In genomic region chr9:110543631-110544051, GRCh38 we compare ENCODE assay signal across 15 cellular contexts. TPM values are rescaled to one million over a fixed set of nuclear protein-coding genes. Genes with fewer than 3 reads are reported as not detected.
DNase-seq lines count a peak whose midpoint lies in the region; ATAC-seq and TF ChIP-seq lines count a peak whose summit lies in the region.
"Had no signal": no experiment of that assay in that cellular context is flagged by ENCODE, and none has a peak within 500 bp of the region (broad histone marks: within the 10 kb centered on the region; RNA-seq: fewer than 3 reads in every experiment).

No MANE protein-coding gene starts in this region.

- H3K27ac Mint-ChIP-seq in type B pancreatic cell = no peak overlapping the region
- H3K27ac Mint-ChIP-seq: activated naive CD4-positive, alpha-beta T cell treated with anti-CD3 and anti-CD28 coated beads, Interleukin-2, amount 50 U/mL, for 24 hours; memory B cell had no signal

- no peaks in the 10 kb centered on the region for H3K9me3 Mint-ChIP-seq in type B pancreatic cell
- H3K9me3 Mint-ChIP-seq: activated naive CD4-positive, alpha-beta T cell treated with anti-CD3 and anti-CD28 coated beads, Interleukin-2, amount 50 U/mL, for 24 hours; memory B cell had no signal

- H3K27me3 Mint-ChIP-seq in type B pancreatic cell = peaks cover 3% of the 10 kb centered on the region
- H3K27me3 Mint-ChIP-seq: activated naive CD4-positive, alpha-beta T cell treated with anti-CD3 and anti-CD28 coated beads, Interleukin-2, amount 50 U/mL, for 24 hours; memory B cell had no signal

- no peak for ATAC-seq in GM21526 (IDR thresholded peaks at IDR 0.05; ENCODE audit: low FRiP score, unreplicated experiment)

- no peak for TF ChIP-seq CTCF in type B pancreatic cell (conservative IDR thresholded peaks at IDR 0.05)

- DNase-seq in NCI-H748 (lab: John Stamatoyannopoulos, UW; ENCODE audit: unreplicated experiment) (peak; percentile 16), NCI-H748 treated with DMSO at 0.1 percent for 48 hours (lab: John Stamatoyannopoulos, UW) (no peak), cerebellar cortex (ENCODE audit: low spot score) (peak; percentile 48), kidney tubule cell (ENCODE audit: low spot score) (peak; percentile 8), type B pancreatic cell (ENCODE audit: extremely low spot score, unreplicated experiment) (no peak), NCI-H526 (lab: John Stamatoyannopoulos, UW) (no peak), MV-4-11 (lab: John Stamatoyannopoulos, UW) (no peak)
- DNase-seq: activated CD8-positive, alpha-beta memory T cell treated with anti-CD3 and anti-CD28 coated beads for 24 hours; NCI-H2081 treated with DMSO at 0.1 percent for 48 hours; Peyer's patch; T1000 had no signal

- no peaks in the 10 kb centered on the region for H3K4me1 Mint-ChIP-seq in type B pancreatic cell (ENCODE audit: unreplicated experiment)
- H3K4me1 Mint-ChIP-seq: activated naive CD4-positive, alpha-beta T cell treated with anti-CD3 and anti-CD28 coated beads, Interleukin-2, amount 50 U/mL, for 24 hours; memory B cell had no signal

- no peak overlapping the region for H3K4me3 Mint-ChIP-seq in type B pancreatic cell
- H3K4me3 Mint-ChIP-seq: activated naive CD4-positive, alpha-beta T cell treated with anti-CD3 and anti-CD28 coated beads, Interleukin-2, amount 50 U/mL, for 24 hours; memory B cell had no signal

- no peaks in the 10 kb centered on the region for H3K36me3 Mint-ChIP-seq in type B pancreatic cell
- H3K36me3 Mint-ChIP-seq: activated naive CD4-positive, alpha-beta T cell treated with anti-CD3 and anti-CD28 coated beads, Interleukin-2, amount 50 U/mL, for 24 hours; memory B cell had no signal

RNA-seq across cellular contexts. Expression of gene SVEP1, which starts 35.9 kb away (rescaled TPM):
- 5.4 and 7.9 TPM in 2 replicates for total RNA-seq in type B pancreatic cell (ENCODE audit: low replicate concordance)
- total RNA-seq: A172 had no signal

Comparison
In these comparisons a context has a peak if more than half of its experiments do, and no peak if none do; other contexts are left out.
1. DNase-seq: peak in NCI-H748 (single experiment), cerebellar cortex (single experiment) and kidney tubule cell (single experiment); none in NCI-H748 treated with DMSO at 0.1 percent for 48 hours (single experiment), type B pancreatic cell (single experiment), NCI-H526 (0 of 2) and MV-4-11 (single experiment).